Comparison of ENCODE assay signal across 1 cellular context in genomic region chr17:42568341-42569111, GRCh38.
TF ChIP-seq lines count a peak whose summit lies in the region.

No MANE protein-coding gene starts in this region.

TF ChIP-seq in WTC11, 78 proteins besides CTCF, POLR2A, EP300 and RAD21 (continued from another document):
- TF ChIP-seq PRDM15 (CRISPR knock-in tag; IDR thresholded peaks at IDR 0.05) (no peak), ELF4 (CRISPR knock-in tag; IDR thresholded peaks at IDR 0.05; ENCODE audit: low read depth) (no peak)
- TF ChIP-seq, protein P1, sequence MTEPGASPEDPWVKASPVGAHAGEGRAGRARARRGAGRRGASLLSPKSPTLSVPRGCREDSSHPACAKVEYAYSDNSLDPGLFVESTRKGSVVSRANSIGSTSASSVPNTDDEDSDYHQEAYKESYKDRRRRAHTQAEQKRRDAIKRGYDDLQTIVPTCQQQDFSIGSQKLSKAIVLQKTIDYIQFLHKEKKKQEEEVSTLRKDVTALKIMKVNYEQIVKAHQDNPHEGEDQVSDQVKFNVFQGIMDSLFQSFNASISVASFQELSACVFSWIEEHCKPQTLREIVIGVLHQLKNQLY (CRISPR knock-in tag; IDR thresholded peaks at IDR 0.05): no peak
TF ChIP-seq in WTC11: peak in this region for 0.
